Comparison of ENCODE assay signal across 8 cellular contexts in the genomic region with DNA sequence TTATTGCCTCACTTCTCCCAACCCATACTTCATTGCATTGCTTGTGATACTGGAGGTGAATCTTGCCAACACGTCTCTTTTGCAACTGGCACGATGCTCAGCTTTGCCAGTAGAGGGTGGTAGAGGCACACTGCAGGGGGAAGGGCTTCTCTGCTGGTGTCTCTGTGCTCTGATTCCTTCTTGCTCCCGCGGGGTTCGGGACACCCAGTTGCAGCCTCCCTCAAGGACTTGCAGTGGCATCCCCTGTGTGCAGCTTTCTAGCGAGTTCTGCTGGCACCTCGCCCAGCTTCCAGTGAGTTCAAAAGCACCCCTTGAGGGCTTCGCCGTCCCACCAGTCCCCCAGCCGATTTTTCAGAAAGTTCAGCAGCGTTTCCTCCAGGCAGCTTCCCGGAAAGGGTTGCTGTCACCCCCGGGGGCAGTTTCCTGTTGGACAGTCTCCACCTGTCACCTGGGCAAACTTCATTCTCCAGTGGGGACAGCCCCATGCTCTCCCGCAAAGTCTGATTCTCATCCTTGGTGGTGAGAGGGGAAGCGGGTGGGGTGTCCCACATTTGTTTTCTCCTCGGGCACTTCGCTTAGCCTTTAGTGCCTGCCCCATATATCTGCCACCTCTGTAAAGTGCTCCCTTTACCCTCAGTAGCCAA. TPM values are rescaled to one million over a fixed set of nuclear protein-coding genes. Genes with fewer than 3 reads are reported as not detected.
DNase-seq lines count a peak whose midpoint lies in the region; ATAC-seq lines count a peak whose summit lies in the region.

No MANE protein-coding gene starts in this region.

- peak; percentile 72 for ATAC-seq in GM21723 (IDR thresholded peaks at IDR 0.05; ENCODE audit: unreplicated experiment)

- DNase-seq in DMS79 treated with DMSO at 0.1 percent for 48 hours (lab: John Stamatoyannopoulos, UW): peak; percentile 19
- DNase-seq in LHCN-M2 (ENCODE audit: low read depth): peak; percentile 44
- DNase-seq in SHP77 (lab: John Stamatoyannopoulos, UW): peak; percentile 39 to 42
- DNase-seq in activated effector memory CD4-positive, alpha-beta T cell treated with Interleukin-2 at 50 U/mL for 16 hours: peak; percentile 54
- peak; percentile 7 for DNase-seq in glomerular endothelial cell (ENCODE audit: extremely low read depth, low read depth, low spot score)
- DNase-seq in posterior cingulate gyrus: peak in 9 of 10 donors; percentile 27 to 93 (median 63)
- DNase-seq in ureter (ENCODE audit: low spot score): peak; percentile 71

- intact Hi-C loops in posterior cingulate gyrus (cut with DNase I): loop anchor here (5.0 to 10.0 kb wide), 3 partner anchors 292 to 594 kb away; no protein-coding TSS in a partner anchor

RNA-seq across cellular contexts. Expression of gene EN1, which starts 35.4 kb away (rescaled TPM):
- total RNA-seq in LHCN-M2 (2014; rRNA removed) (2.9 and 4.5 TPM in 2 replicates), glomerular endothelial cell (not detected in 2 replicates), ureter (not detected)
- 5.1 TPM for polyA plus RNA-seq in LHCN-M2 (2012)

RNA-seq across cellular contexts. Expression of gene MARCO, which starts 59.2 kb away (rescaled TPM):
- not detected in 2 replicates for total RNA-seq in LHCN-M2 (2014; rRNA removed)
- polyA plus RNA-seq in LHCN-M2 (2012): not detected
- not detected in 2 replicates for total RNA-seq in glomerular endothelial cell
- total RNA-seq in ureter: 4.8 TPM

Comparison
In these comparisons a context has a peak if more than half of its experiments do, and no peak if none do; other contexts are left out.
1. Peak in every context shown above with its lines: DNase-seq and ATAC-seq.
2. DNase-seq: peak in every context shown above with its lines; median percentile 71 in ureter; 63 in posterior cingulate gyrus; 54 in activated effector memory CD4-positive, alpha-beta T cell treated with Interleukin-2 at 50 U/mL for 16 hours; 44 in LHCN-M2; 40 in SHP77; 19 in DMS79 treated with DMSO at 0.1 percent for 48 hours; 7 in glomerular endothelial cell.